Comparison of ENCODE assay signal across 17 cellular contexts in the genomic region with DNA sequence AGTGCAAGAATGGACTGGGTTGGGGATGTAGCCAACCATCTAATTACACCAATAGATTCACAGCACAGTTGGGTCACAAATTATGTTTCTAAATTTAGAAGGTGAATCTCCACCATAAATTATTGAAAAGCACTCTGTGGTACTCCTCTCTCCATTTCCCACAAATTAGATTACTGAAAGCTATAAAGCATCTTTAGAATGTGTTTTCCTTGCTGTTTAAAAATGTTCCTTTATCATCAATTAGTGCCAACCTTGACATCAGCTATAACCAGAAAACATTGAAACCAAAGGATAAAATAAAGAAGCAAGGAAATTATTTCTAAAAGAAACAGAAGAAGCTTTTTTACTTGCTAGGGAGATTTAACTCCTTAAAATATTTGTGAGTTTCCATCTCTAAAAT. TPM values are rescaled to one million over a fixed set of nuclear protein-coding genes. Genes with fewer than 3 reads are reported as not detected.
A peak's percentile ranks its signal among the peaks of the same experiment; 100 is the strongest.
DNase-seq lines count a peak whose midpoint lies in the region; FAIRE-seq and TF ChIP-seq lines count a peak whose summit lies in the region.
"Had no signal": no experiment of that assay in that cellular context is flagged by ENCODE, and none has a peak within 500 bp of the region (broad histone marks: within the 10 kb centered on the region; RNA-seq: fewer than 3 reads in every experiment).

No MANE protein-coding gene starts in this region.

- H3K4me1 Mint-ChIP-seq in activated naive CD4-positive, alpha-beta T cell treated with anti-CD3 and anti-CD28 coated beads, Interleukin-2, amount 10 ng/mL, durations not matched to agents 7 days and 5 days, result no peaks in the 10 kb centered on the region

- H3K4me1 ChIP-seq in A673 (ENCODE audit: insufficient read depth, low read length, poor library complexity, severe bottlenecking), result peaks cover 52% of the 10 kb centered on the region
- no peaks in the 10 kb centered on the region for H3K4me1 ChIP-seq in vagina
- H3K4me1 ChIP-seq: Caco-2 had no signal

- peak; percentile 69 for FAIRE-seq in G401.6 (lab: Jason Lieb, UNC)
- FAIRE-seq: GM12891 had no signal

- H3K27ac Mint-ChIP-seq in activated naive CD4-positive, alpha-beta T cell treated with anti-CD3 and anti-CD28 coated beads, Interleukin-2, amount 10 ng/mL, durations not matched to agents 7 days and 5 days, result no peak overlapping the region
- H3K27ac Mint-ChIP-seq: B cell; CD4-positive, alpha-beta T cell had no signal

- H3K9me3 ChIP-seq in A673 (ENCODE audit: low read depth, low read length, poor library complexity, severe bottlenecking), result no peaks in the 10 kb centered on the region
- no peaks in the 10 kb centered on the region for H3K9me3 ChIP-seq in vagina
- H3K9me3 ChIP-seq: Caco-2 had no signal

- H3K4me3 Mint-ChIP-seq in activated naive CD4-positive, alpha-beta T cell treated with anti-CD3 and anti-CD28 coated beads, Interleukin-2, amount 10 ng/mL, durations not matched to agents 7 days and 5 days, result no peak overlapping the region
- H3K4me3 Mint-ChIP-seq: B cell; CD4-positive, alpha-beta T cell had no signal

- H3K27me3 Mint-ChIP-seq in activated naive CD4-positive, alpha-beta T cell treated with anti-CD3 and anti-CD28 coated beads, Interleukin-2, amount 10 ng/mL, durations not matched to agents 7 days and 5 days, result no peaks in the 10 kb centered on the region
- H3K27me3 Mint-ChIP-seq: B cell; CD4-positive, alpha-beta T cell had no signal

- intact Hi-C loops in A673 (cut with micrococcal nuclease; ENCODE audit: unreplicated experiment) (no loop called here), vagina (cut with DNase I) (no loop called here)

- TF ChIP-seq POLR2A in vagina (IDR thresholded peaks at IDR 0.05), result no peak

- CTCF ChIA-PET in A673 (lab: Charles Lee), result no interaction called here
- CTCF ChIA-PET in activated naive CD4-positive, alpha-beta T cell treated with anti-CD3 and anti-CD28 coated beads, Interleukin-2, amount 10 ng/mL, durations not matched to agents 7 days and 5 days (lab: Charles Lee), result no interaction called here

- peak; percentile 25 for DNase-seq in NCI-H1092 treated with DMSO at 0.1 percent for 48 hours (lab: John Stamatoyannopoulos, UW)
- DNase-seq in NCI-H1092 (lab: John Stamatoyannopoulos, UW), result no peak
- DNase-seq in A673 (ENCODE audit: low spot score), result peak; percentile 38
- DNase-seq in SK-N-DZ (ENCODE audit: low spot score), result peak; percentile 56
- DNase-seq in DMS 273 treated with DMSO at 0.1 percent for 48 hours (lab: John Stamatoyannopoulos, UW), result no peak
- DNase-seq in vagina (ENCODE audit: extremely low spot score in 2 of 2), result no peak
- no peak for DNase-seq in activated naive CD4-positive, alpha-beta T cell treated with anti-CD3 and anti-CD28 coated beads, Interleukin-2, amount 10 ng/mL, durations not matched to agents 7 days and 5 days
- DNase-seq: ACHN; C1 segment of cervical spinal cord; Caco-2; CD4-positive, alpha-beta T cell; GM23248; H7 had no signal

- TF ChIP-seq CTCF in A673 (conservative IDR thresholded peaks at IDR 0.05; ENCODE audit: low read depth, low read length), result no peak
- no peak for TF ChIP-seq CTCF in vagina (IDR thresholded peaks at IDR 0.05)

- POLR2A ChIA-PET in A673 (lab: Charles Lee; ENCODE audit: low non-redundant PET), result no interaction called here

- BruUV-seq in A673 (replicated peaks; lab: Mats Ljungman, UMichigan), result no TSS peak

- H3K27ac ChIP-seq in A673 (ENCODE audit: low read depth, low read length, poor library complexity, severe bottlenecking) (no peak overlapping the region), vagina (no peak overlapping the region)
- H3K27ac ChIP-seq: 22Rv1, GM23248 had no signal

- H3K36me3 Mint-ChIP-seq in activated naive CD4-positive, alpha-beta T cell treated with anti-CD3 and anti-CD28 coated beads, Interleukin-2, amount 10 ng/mL, durations not matched to agents 7 days and 5 days, result no peaks in the 10 kb centered on the region

- no peaks in the 10 kb centered on the region for H3K9me3 Mint-ChIP-seq in activated naive CD4-positive, alpha-beta T cell treated with anti-CD3 and anti-CD28 coated beads, Interleukin-2, amount 10 ng/mL, durations not matched to agents 7 days and 5 days

- H3K27me3 ChIP-seq in A673 (replicated peaks; ENCODE audit: insufficient read depth, low read depth, low read length, poor library complexity) (no peaks in the 10 kb centered on the region), vagina (no peaks in the 10 kb centered on the region)

- H3K4me3 ChIP-seq in A673 (ENCODE audit: low read depth, low read length, poor library complexity, severe bottlenecking) (no peak overlapping the region), vagina (no peak overlapping the region)
- H3K4me3 ChIP-seq: GM23248 had no signal

- no peaks in the 10 kb centered on the region for H3K36me3 ChIP-seq in A673 (ENCODE audit: insufficient read depth, low read length, poor library complexity, severe bottlenecking)
- H3K36me3 ChIP-seq in vagina, result no peaks in the 10 kb centered on the region

RNA-seq across cellular contexts. Expression of a gene that starts 39.9 kb away (rescaled TPM):
- total RNA-seq in A673 (2021) (28.3 and 31.9 TPM in 2 replicates), vagina (32.4 TPM)
- 27.2 and 29.5 TPM in 2 replicates for polyA plus RNA-seq in SK-N-DZ (2014; cell fraction: cytosol; rRNA removed)
- polyA plus RNA-seq in SK-N-DZ (2014; cell fraction: nucleus; rRNA removed), result 15.2 and 15.6 TPM in 2 replicates

Comparison
In these comparisons a context has a peak if more than half of its experiments do, and no peak if none do; other contexts are left out.
1. DNase-seq: peak in NCI-H1092 treated with DMSO at 0.1 percent for 48 hours (single experiment), A673 (single experiment) and SK-N-DZ (single experiment); none in NCI-H1092 (single experiment), DMS 273 treated with DMSO at 0.1 percent for 48 hours (single experiment), vagina (0 of 2) and activated naive CD4-positive, alpha-beta T cell treated with anti-CD3 and anti-CD28 coated beads, Interleukin-2, amount 10 ng/mL, durations not matched to agents 7 days and 5 days (single experiment).